ENCODE assay signal across 15 cellular contexts in genomic region chr2:16658082-16658481, GRCh38. TPM values are rescaled to one million over a fixed set of nuclear protein-coding genes. Genes with fewer than 3 reads are reported as not detected.
A peak's percentile ranks its signal among the peaks of the same experiment; 100 is the strongest.
DNase-seq lines count a peak whose midpoint lies in the region; ATAC-seq and TF ChIP-seq lines count a peak whose summit lies in the region.
"Had no signal": no experiment of that assay in that cellular context is flagged by ENCODE, and none has a peak within 500 bp of the region (broad histone marks: within the 10 kb centered on the region; RNA-seq: fewer than 3 reads in every experiment).

No MANE protein-coding gene starts in this region.

- no peak for ATAC-seq in natural killer cell treated with Interleukin-12 subunit alpha and Interleukin-12 subunit beta and Interleukin-15 and Interleukin-18, amount 100 ng/mL, for 72 hours
- no peak for ATAC-seq in HG02642 (IDR thresholded peaks at IDR 0.05; ENCODE audit: poor library complexity, unreplicated experiment)

- no peak for TF ChIP-seq CTCF in OCI-LY7 (conservative IDR thresholded peaks at IDR 0.05; ENCODE audit: low read length)
- no peak for TF ChIP-seq CTCF in esophagus muscularis mucosa (IDR thresholded peaks at IDR 0.05)
- no peak for TF ChIP-seq CTCF in thyroid gland (IDR thresholded peaks at IDR 0.05)

- peak overlapping the region; percentile 73 for H3K4me2 ChIP-seq in OCI-LY7 (ENCODE audit: low read length)

- 36% methylated on average over 3 of the region's 3 CpGs for WGBS in esophagus muscularis mucosa
- WGBS in thyroid gland, 2 donors: 73 to 84% methylated on average over 3 of the region's 3 CpGs

- no peaks in the 10 kb centered on the region for H3K27me3 ChIP-seq in esophagus muscularis mucosa
- H3K27me3 ChIP-seq in thyroid gland: no peaks in the 10 kb centered on the region

- H3K27ac ChIP-seq in OCI-LY7 (ENCODE audit: low read depth, low read length, poor library complexity, severe bottlenecking) (peak overlapping the region; percentile 87), esophagus muscularis mucosa (replicated peaks in 1 of 4) (peak overlapping the region; percentile 1 to 50 (median 24)), thyroid gland (peak overlapping the region; percentile 98)

- no peaks in the 10 kb centered on the region for H3K36me3 ChIP-seq in OCI-LY7 (ENCODE audit: insufficient read depth, low read length)
- no peaks in the 10 kb centered on the region for H3K36me3 ChIP-seq in esophagus muscularis mucosa
- no peaks in the 10 kb centered on the region for H3K36me3 ChIP-seq in thyroid gland

- no TSS peak for BruUV-seq in OCI-LY7 (replicated peaks; lab: Mats Ljungman, UMichigan)

- TF ChIP-seq POLR2A in esophagus muscularis mucosa (IDR thresholded peaks at IDR 0.05; ENCODE audit: low read depth): no peak
- TF ChIP-seq POLR2A in thyroid gland (IDR thresholded peaks at IDR 0.05): no peak

- peaks cover 76 to 77% of the 10 kb centered on the region in 2 donors for H3K4me1 Mint-ChIP-seq in natural killer cell treated with Interleukin-12 subunit alpha and Interleukin-12 subunit beta and Interleukin-15 and Interleukin-18, amount 100 ng/mL, for 72 hours (ENCODE audit: low read depth in 2 of 2)
- H3K4me1 Mint-ChIP-seq in activated CD4-positive, alpha-beta T cell treated with anti-CD3 and anti-CD28 coated beads, Interleukin-2, amount 10 ng/mL, durations not matched to agents 24 days and 14 days: peaks cover 3% of the 10 kb centered on the region

- no peaks in the 10 kb centered on the region for H3K27me3 Mint-ChIP-seq in natural killer cell treated with Interleukin-12 subunit alpha and Interleukin-12 subunit beta and Interleukin-15 and Interleukin-18, amount 100 ng/mL, for 72 hours
- peaks cover 6% of the 10 kb centered on the region for H3K27me3 Mint-ChIP-seq in activated CD4-positive, alpha-beta T cell treated with anti-CD3 and anti-CD28 coated beads, Interleukin-2, amount 10 ng/mL, durations not matched to agents 24 days and 14 days

- DNase-seq in OCI-LY7 (ENCODE audit: low spot score) (no peak), esophagus muscularis mucosa (ENCODE audit: extremely low spot score) (no peak), thyroid gland (no peak), NCI-H2171 treated with DMSO at 0.1 percent for 48 hours (lab: John Stamatoyannopoulos, UW) (no peak)
- no peak for DNase-seq in natural killer cell treated with Interleukin-12 subunit alpha and Interleukin-12 subunit beta and Interleukin-15 and Interleukin-18, amount 100 ng/mL, for 72 hours (ENCODE audit: low spot score)
- DNase-seq in activated CD4-positive, alpha-beta T cell treated with anti-CD3 and anti-CD28 coated beads, Interleukin-2, amount 10 ng/mL, durations not matched to agents 24 days and 14 days: no peak
- DNase-seq: activated CD4-positive, alpha-beta T cell treated with anti-CD3 and anti-CD28 coated beads, Interleukin-2, amount 50 U/mL, for 1 hour; activated CD8-positive, alpha-beta memory T cell treated with anti-CD3 and anti-CD28 coated beads, Interleukin-2, amount 50 U/mL, for 48 hours; activated gamma-delta T cell; amygdala; central memory CD4-positive, alpha-beta T cell; DMS53; NCI-H146; NCI-H226 had no signal

- H3K9me2 ChIP-seq in OCI-LY7 (ENCODE audit: insufficient read depth, low read length): no peaks in the 10 kb centered on the region

- CTCF ChIA-PET in OCI-LY7 (lab: Charles Lee; ENCODE audit: unreplicated experiment): interaction anchor here (0.9 to 14.7 kb wide), 2 partner anchors 31 to 99 kb away, joined by 4 to 149 read pairs; no protein-coding TSS in a partner anchor

- H3K79me2 ChIP-seq in OCI-LY7 (ENCODE audit: insufficient read depth, low read depth, low read length): peaks cover 32% of the 10 kb centered on the region; the same call in 1 of the 2 replicates

- H3K9me3 ChIP-seq in OCI-LY7 (ENCODE audit: low read length) (no peaks in the 10 kb centered on the region), esophagus muscularis mucosa (no peaks in the 10 kb centered on the region), thyroid gland (no peaks in the 10 kb centered on the region)

- H3K4me1 ChIP-seq in OCI-LY7 (ENCODE audit: insufficient read depth, low read length, poor library complexity, severe bottlenecking) (peaks cover 95% of the 10 kb centered on the region), esophagus muscularis mucosa (peaks cover 37 to 88% (median 83%) of the 10 kb centered on the region in 4 donors), thyroid gland (peaks cover 92 to 97% of the 10 kb centered on the region in 2 donors)

- H4K20me1 ChIP-seq in OCI-LY7 (ENCODE audit: insufficient read depth, low read length): no peaks in the 10 kb centered on the region

- H3K4me3 Mint-ChIP-seq in natural killer cell treated with Interleukin-12 subunit alpha and Interleukin-12 subunit beta and Interleukin-15 and Interleukin-18, amount 100 ng/mL, for 72 hours: no peak overlapping the region
- no peak overlapping the region for H3K4me3 Mint-ChIP-seq in activated CD4-positive, alpha-beta T cell treated with anti-CD3 and anti-CD28 coated beads, Interleukin-2, amount 10 ng/mL, durations not matched to agents 24 days and 14 days

- H3K36me3 Mint-ChIP-seq in natural killer cell treated with Interleukin-12 subunit alpha and Interleukin-12 subunit beta and Interleukin-15 and Interleukin-18, amount 100 ng/mL, for 72 hours: no peaks in the 10 kb centered on the region
- no peaks in the 10 kb centered on the region for H3K36me3 Mint-ChIP-seq in activated CD4-positive, alpha-beta T cell treated with anti-CD3 and anti-CD28 coated beads, Interleukin-2, amount 10 ng/mL, durations not matched to agents 24 days and 14 days (ENCODE audit: low read depth)

- H3K4me3 ChIP-seq in OCI-LY7 (ENCODE audit: low read depth, low read length, poor library complexity, severe bottlenecking): no peak overlapping the region
- H3K4me3 ChIP-seq in esophagus muscularis mucosa: no peak overlapping the region
- H3K4me3 ChIP-seq in thyroid gland (replicated peaks in 1 of 3): no peak overlapping the region

- intact Hi-C loops in OCI-LY7 (cut with micrococcal nuclease; ENCODE audit: unreplicated experiment): loop anchor here (10.0 kb wide), 1 partner anchor 1097 kb away; the partner anchor contains the start of genes GEN1 and SMC6
- intact Hi-C loops in esophagus muscularis mucosa (cut with DNase I): no loop called here
- intact Hi-C loops in thyroid gland (cut with DNase I): loop anchor here (5.0 kb wide), 1 partner anchor 36 kb away; no protein-coding TSS in a partner anchor
- intact Hi-C loops in activated CD4-positive, alpha-beta T cell treated with anti-CD3 and anti-CD28 coated beads, Interleukin-2, amount 10 ng/mL, durations not matched to agents 24 days and 14 days (cut with micrococcal nuclease): no loop called here

- no peak for TF ChIP-seq EP300 in esophagus muscularis mucosa (IDR thresholded peaks at IDR 0.05)

- H2AFZ ChIP-seq in OCI-LY7 (ENCODE audit: low read length): no peak overlapping the region

- H3K27ac Mint-ChIP-seq in natural killer cell treated with Interleukin-12 subunit alpha and Interleukin-12 subunit beta and Interleukin-15 and Interleukin-18, amount 100 ng/mL, for 72 hours: peak overlapping the region; percentile 82 to 85
- no peak overlapping the region for H3K27ac Mint-ChIP-seq in activated CD4-positive, alpha-beta T cell treated with anti-CD3 and anti-CD28 coated beads, Interleukin-2, amount 10 ng/mL, durations not matched to agents 24 days and 14 days

- H3K9me3 Mint-ChIP-seq in natural killer cell treated with Interleukin-12 subunit alpha and Interleukin-12 subunit beta and Interleukin-15 and Interleukin-18, amount 100 ng/mL, for 72 hours: no peaks in the 10 kb centered on the region
- H3K9me3 Mint-ChIP-seq in activated CD4-positive, alpha-beta T cell treated with anti-CD3 and anti-CD28 coated beads, Interleukin-2, amount 10 ng/mL, durations not matched to agents 24 days and 14 days: no peaks in the 10 kb centered on the region

- POLR2A ChIA-PET in OCI-LY7 (lab: Charles Lee): interaction anchor here (0.5 to 17.9 kb wide), 11 partner anchors 8 to 1898 kb away, joined by 3 to 414 read pairs (median 4); partner anchors contain the start of gene CYRIA

RNA-seq across cellular contexts. Expression of gene CYRIA, which starts 7.6 kb away (rescaled TPM):
- total RNA-seq in OCI-LY7 (2014; rRNA removed; shearing (Covaris generic)): 2.6 and 5.0 TPM in 2 replicates
- total RNA-seq in OCI-LY7 (2022) (11.7 and 13.4 TPM in 2 replicates), esophagus muscularis mucosa (10 to 100 TPM; 10.3 to 13.3 (median 11.2) TPM), thyroid gland (10 to 100 TPM; 33.6 to 79.0 (median 50.0) TPM)
- 10 to 100 TPM in 1 of 2 donors, 1 to 10 TPM in 1; 5.1 to 13.3 TPM for total RNA-seq in natural killer cell treated with Interleukin-12 subunit alpha and Interleukin-12 subunit beta and Interleukin-15 and Interleukin-18, amount 100 ng/mL, for 72 hours
- total RNA-seq in activated CD4-positive, alpha-beta T cell treated with anti-CD3 and anti-CD28 coated beads, Interleukin-2, amount 10 ng/mL, durations not matched to agents 24 days and 14 days: 1.7 and 1.8 TPM in 2 replicates

Comparison
In these comparisons a context has a peak if more than half of its experiments do, and no peak if none do; other contexts are left out.
1. H3K27ac ChIP-seq: peak in every context shown above with its lines; median percentile 98 in thyroid gland; 87 in OCI-LY7; 24 in esophagus muscularis mucosa.
2. intact Hi-C loops: an anchor here in OCI-LY7 (10.0 kb wide) and thyroid gland (5.0 kb wide); none called in esophagus muscularis mucosa and activated CD4-positive, alpha-beta T cell treated with anti-CD3 and anti-CD28 coated beads, Interleukin-2, amount 10 ng/mL, durations not matched to agents 24 days and 14 days.